Comparison of ENCODE assay signal across 20 cellular contexts in genomic region chr10:75096749-75097148, GRCh38. TPM values are rescaled to one million over a fixed set of nuclear protein-coding genes. Genes with fewer than 3 reads are reported as not detected.
A peak's percentile ranks its signal among the peaks of the same experiment; 100 is the strongest.
DNase-seq lines count a peak whose midpoint lies in the region; ATAC-seq and TF ChIP-seq lines count a peak whose summit lies in the region.
"Had no signal": no experiment of that assay in that cellular context is flagged by ENCODE, and none has a peak within 500 bp of the region (broad histone marks: within the 10 kb centered on the region; RNA-seq: fewer than 3 reads in every experiment).

No MANE protein-coding gene starts in this region.

- no peak for TF ChIP-seq CTCF in PC-3 (conservative IDR thresholded peaks at IDR 0.05; ENCODE audit: low read depth, low read length)
- TF ChIP-seq CTCF in epithelial cell of esophagus (IDR thresholded peaks at IDR 0.05; ENCODE audit: insufficient read depth, low read depth, low read length, missing control alignments), result no peak

- DNase-seq in DMS53 (lab: John Stamatoyannopoulos, UW) (peak; percentile 37), DMS53 treated with DMSO at 0.1 percent for 48 hours (lab: John Stamatoyannopoulos, UW; ENCODE audit: unreplicated experiment) (no peak), PC-3 (peak; percentile 89), epithelial cell of esophagus (ENCODE audit: low read depth) (peak; percentile 70), renal cortical epithelial cell (ENCODE audit: low read depth) (peak; percentile 4), SW 1271 (lab: John Stamatoyannopoulos, UW) (no peak), substantia nigra (lab: John Stamatoyannopoulos, UW) (no peak), NCI-H1694 (lab: John Stamatoyannopoulos, UW) (no peak)
- DNase-seq: CD4-positive, alpha-beta T cell; CD8-positive, alpha-beta memory T cell; DMS 273 treated with DMSO at 0.1 percent for 48 hours; DND-41; GDM1; GM23248; H9 had no signal

- no TSS peak for BruUV-seq in PC-3 (replicated peaks; lab: Mats Ljungman, UMichigan)

- H3K27ac ChIP-seq in PC-3 (ENCODE audit: low read length) (no peak overlapping the region), substantia nigra (ENCODE audit: low read depth, low read length, poor library complexity, severe bottlenecking) (no peak overlapping the region)
- H3K27ac ChIP-seq: 22Rv1, BLaER1, C4-2B, GM23248 had no signal

- no peak overlapping the region for H3K4me2 ChIP-seq in PC-3 (ENCODE audit: low read length)
- H3K4me2 ChIP-seq: BLaER1 had no signal

- peak; percentile 39 for ATAC-seq in PC-3
- ATAC-seq: GM12878, HCT116 had no signal

- H3K9me3 ChIP-seq in PC-3 (ENCODE audit: low read length), result no peaks in the 10 kb centered on the region

- no peak overlapping the region for H3K9ac ChIP-seq in PC-3 (ENCODE audit: low read length)
- H3K9ac ChIP-seq: BLaER1, GM23248 had no signal

- H4K20me1 ChIP-seq in PC-3 (ENCODE audit: low read length), result no peaks in the 10 kb centered on the region
- H4K20me1 ChIP-seq: BLaER1 had no signal

- intact Hi-C loops in PC-3 (cut with micrococcal nuclease), result loop anchor here (5.0 kb wide), 1 partner anchor 344 kb away; no protein-coding TSS in a partner anchor

- H3K27me3 ChIP-seq in PC-3 (ENCODE audit: low read length), result no peaks in the 10 kb centered on the region
- H3K27me3 ChIP-seq: BLaER1 had no signal

- no peak overlapping the region for H2AFZ ChIP-seq in PC-3 (ENCODE audit: low read length)
- H2AFZ ChIP-seq: GM23248 had no signal

- CTCF ChIA-PET in PC-3 (lab: Charles Lee), result interaction anchor here (0.6 kb wide), 1 partner anchor 52 kb away, joined by 3 read pairs; no protein-coding TSS in a partner anchor

- H3K9me2 ChIP-seq in PC-3 (replicated peaks; ENCODE audit: low read length), result no peaks in the 10 kb centered on the region

- H3K4me1 ChIP-seq in PC-3 (ENCODE audit: insufficient read depth, low read length), result peaks cover 7% of the 10 kb centered on the region; the same call in 1 of the 2 replicates

- H3K36me3 ChIP-seq in PC-3 (ENCODE audit: low read depth, low read length), result no peaks in the 10 kb centered on the region
- H3K36me3 ChIP-seq: BLaER1 had no signal

- POLR2A ChIA-PET in PC-3 (lab: Charles Lee; ENCODE audit: unreplicated experiment), result no interaction called here

- H3F3A ChIP-seq in PC-3 (ENCODE audit: low read length, unreplicated experiment), result no peaks in the 10 kb centered on the region

- no peaks in the 10 kb centered on the region for H3K79me2 ChIP-seq in PC-3 (ENCODE audit: low read length)

- H3K4me3 ChIP-seq in PC-3 (ENCODE audit: low read length), result no peak overlapping the region
- no peak overlapping the region for H3K4me3 ChIP-seq in epithelial cell of esophagus (ENCODE audit: low read length)
- H3K4me3 ChIP-seq: BLaER1, GM12878, GM23248 had no signal

RNA-seq across cellular contexts. Expression of gene SAMD8, which starts 14.7 kb away (rescaled TPM):
- total RNA-seq in PC-3 (2014; rRNA removed) (47.4 and 48.6 TPM in 2 replicates), renal cortical epithelial cell (36.4 and 41.3 TPM in 2 replicates)

Comparison
In these comparisons a context has a peak if more than half of its experiments do, and no peak if none do; other contexts are left out.
1. DNase-seq: peak in DMS53 (single experiment), PC-3 (single experiment), epithelial cell of esophagus (single experiment) and renal cortical epithelial cell (single experiment); none in DMS53 treated with DMSO at 0.1 percent for 48 hours (single experiment), SW 1271 (0 of 2), substantia nigra (0 of 49) and NCI-H1694 (single experiment).